ENCODE assay signal across 15 cellular contexts in genomic region chr15:57184502-57184901, GRCh38.
"Had no signal": no experiment of that assay in that cellular context is flagged by ENCODE, and none has a peak within 500 bp of the region (broad histone marks: within the 10 kb centered on the region; RNA-seq: fewer than 3 reads in every experiment).

No MANE protein-coding gene starts in this region.

- H3K4me3 ChIP-seq: adrenal gland, dorsolateral prefrontal cortex, lung had no signal

- H3K27me3 ChIP-seq: adrenal gland, dorsolateral prefrontal cortex, foreskin keratinocyte had no signal

- DNase-seq: activated CD4-positive, alpha-beta memory T cell treated with anti-CD3 and anti-CD28 coated beads, Interleukin-2, amount 10 ng/mL, durations not matched to agents 7 days and 5 days; activated CD4-positive, alpha-beta T cell treated with anti-CD3 and anti-CD28 coated beads for 4 hours; activated effector memory CD4-positive, alpha-beta T cell treated with Interleukin-2 at 50 U/mL for 16 hours; activated naive CD4-positive, alpha-beta T cell treated with anti-CD3 and anti-CD28 coated beads, Interleukin-2, amount 50 U/mL, for 16 hours; activated T-cell treated with anti-CD3 and anti-CD28 coated beads, Interleukin-2, amount 50 U/mL, for 4 hours; adrenal gland; dorsolateral prefrontal cortex; endodermal cell; foreskin keratinocyte; immature natural killer cell; stimulated activated CD4-positive, alpha-beta T cell treated with anti-CD3 and anti-CD28 coated beads, Interleukin-1b, Interleukin-23, amount 100 ng/mL, for 48 hours; stimulated activated naive CD8-positive, alpha-beta T cell treated with anti-CD3 and anti-CD28 coated beads, Interleukin-15, amount 100 ng/mL, for 72 hours; T-helper 17 cell had no signal

- H3K4me1 Mint-ChIP-seq: activated CD4-positive, alpha-beta memory T cell treated with anti-CD3 and anti-CD28 coated beads, Interleukin-2, amount 10 ng/mL, durations not matched to agents 7 days and 5 days; immature natural killer cell; stimulated activated naive CD8-positive, alpha-beta T cell treated with anti-CD3 and anti-CD28 coated beads, Interleukin-15, amount 100 ng/mL, for 72 hours had no signal

- H3K27me3 Mint-ChIP-seq: activated CD4-positive, alpha-beta memory T cell treated with anti-CD3 and anti-CD28 coated beads, Interleukin-2, amount 10 ng/mL, durations not matched to agents 7 days and 5 days; stimulated activated naive CD8-positive, alpha-beta T cell treated with anti-CD3 and anti-CD28 coated beads, Interleukin-15, amount 100 ng/mL, for 72 hours; T-helper 17 cell had no signal

- ATAC-seq: activated T-cell treated with anti-CD3 and anti-CD28 coated beads, Interleukin-2, amount 50 U/mL, for 4 hours; foreskin keratinocyte; stimulated activated naive CD8-positive, alpha-beta T cell treated with anti-CD3 and anti-CD28 coated beads, Interleukin-15, amount 100 ng/mL, for 72 hours; T-helper 17 cell had no signal

- H2AFZ ChIP-seq: parathyroid adenoma had no signal

- H3K4me3 Mint-ChIP-seq: activated CD4-positive, alpha-beta memory T cell treated with anti-CD3 and anti-CD28 coated beads, Interleukin-2, amount 10 ng/mL, durations not matched to agents 7 days and 5 days; activated T-cell treated with anti-CD3 and anti-CD28 coated beads, Interleukin-2, amount 50 U/mL, for 4 hours; endodermal cell; immature natural killer cell; stimulated activated naive CD8-positive, alpha-beta T cell treated with anti-CD3 and anti-CD28 coated beads, Interleukin-15, amount 100 ng/mL, for 72 hours; T-helper 17 cell had no signal

- H3K36me3 ChIP-seq: adrenal gland had no signal

- H3K27ac ChIP-seq: adrenal gland, foreskin keratinocyte, parathyroid adenoma had no signal

- H3K9me3 ChIP-seq: adrenal gland had no signal

- H3K9me3 Mint-ChIP-seq: immature natural killer cell had no signal

- H3K4me1 ChIP-seq: foreskin keratinocyte, parathyroid adenoma had no signal

- H3K27ac Mint-ChIP-seq: activated CD4-positive, alpha-beta memory T cell treated with anti-CD3 and anti-CD28 coated beads, Interleukin-2, amount 10 ng/mL, durations not matched to agents 7 days and 5 days; endodermal cell; immature natural killer cell; stimulated activated naive CD8-positive, alpha-beta T cell treated with anti-CD3 and anti-CD28 coated beads, Interleukin-15, amount 100 ng/mL, for 72 hours; T-helper 17 cell had no signal

- H3K9ac ChIP-seq: parathyroid adenoma had no signal
